Comparison of ENCODE assay signal across 10 cellular contexts in the genomic region with DNA sequence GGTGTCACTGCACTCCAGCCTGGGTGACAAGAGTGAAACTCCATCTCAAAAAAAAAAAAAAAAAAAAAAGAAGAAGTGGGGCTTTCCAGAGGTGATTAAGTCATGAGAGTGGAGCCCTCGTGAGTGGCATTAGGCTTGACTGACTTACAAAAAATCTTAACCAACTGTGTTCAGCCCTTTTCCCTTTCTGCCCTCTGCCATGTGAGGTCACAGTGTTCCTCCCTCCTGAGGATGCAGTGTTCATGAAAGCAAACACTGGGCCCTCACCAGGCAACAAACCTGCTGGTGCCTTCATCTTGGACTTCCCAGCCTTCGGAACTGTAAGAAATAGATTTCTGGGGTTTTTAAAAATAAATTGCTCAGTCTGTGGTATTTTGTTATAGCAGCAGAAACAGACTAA. TPM values are rescaled to one million over a fixed set of nuclear protein-coding genes. Genes with fewer than 3 reads are reported as not detected.
DNase-seq lines count a peak whose midpoint lies in the region; ATAC-seq and TF ChIP-seq lines count a peak whose summit lies in the region.
"Had no signal": no experiment of that assay in that cellular context is flagged by ENCODE, and none has a peak within 500 bp of the region (broad histone marks: within the 10 kb centered on the region; RNA-seq: fewer than 3 reads in every experiment).

No MANE protein-coding gene starts in this region.

- H3K9me3 Mint-ChIP-seq in CD14-positive monocyte (peaks cover 0 to 2% (median 0%) of the 10 kb centered on the region in 7 donors), type B pancreatic cell (no peaks in the 10 kb centered on the region)

- TF ChIP-seq CTCF in CD14-positive monocyte (IDR thresholded peaks at IDR 0.05) (no peak), NB4 (IDR thresholded peaks at IDR 0.05; ENCODE audit: low read depth, low read length) (no peak), type B pancreatic cell (conservative IDR thresholded peaks at IDR 0.05) (no peak)

- no peaks in the 10 kb centered on the region for H3K36me3 Mint-ChIP-seq in CD14-positive monocyte
- H3K36me3 Mint-ChIP-seq in type B pancreatic cell, result no peaks in the 10 kb centered on the region

- peak overlapping the region; percentile 89 to 97 (median 95) for H3K27ac Mint-ChIP-seq in CD14-positive monocyte
- no peak overlapping the region for H3K27ac Mint-ChIP-seq in type B pancreatic cell

- intact Hi-C loops in CD14-positive monocyte (cut with micrococcal nuclease), result loop anchor here in 1 of 2 donors (5.0 kb wide), 2 partner anchors 35 to 50 kb away; partner anchors contain the start of genes CCNYL1 and METTL21A

- no peak overlapping the region for H3K27ac ChIP-seq in effector memory CD4-positive, alpha-beta T cell (ENCODE audit: insufficient read depth, low read length, poor library complexity, severe bottlenecking)
- H3K27ac ChIP-seq: C4-2B, WERI-Rb-1 had no signal

- TF ChIP-seq POLR2A in NB4 (IDR thresholded peaks at IDR 0.05; ENCODE audit: extremely low read depth, insufficient read length), result no peak

- H3K27me3 Mint-ChIP-seq in CD14-positive monocyte (ENCODE audit: low read depth in 3 of 3) (peaks cover 0 to 2% (median 0%) of the 10 kb centered on the region in 3 donors), type B pancreatic cell (no peaks in the 10 kb centered on the region)

- no peaks in the 10 kb centered on the region for H3K9me3 ChIP-seq in effector memory CD4-positive, alpha-beta T cell (ENCODE audit: control insufficient read depth, low read length)

- no peaks in the 10 kb centered on the region for H3K36me3 ChIP-seq in effector memory CD4-positive, alpha-beta T cell (ENCODE audit: control insufficient read depth, insufficient read depth, low read length)
- H3K36me3 ChIP-seq: WERI-Rb-1 had no signal

- no peaks in the 10 kb centered on the region for H3K4me1 ChIP-seq in effector memory CD4-positive, alpha-beta T cell (ENCODE audit: control insufficient read depth, insufficient read depth, low read length, poor library complexity, severe bottlenecking)

- no peaks in the 10 kb centered on the region for H3K27me3 ChIP-seq in effector memory CD4-positive, alpha-beta T cell (replicated peaks; ENCODE audit: control insufficient read depth, insufficient read depth, low read length, poor library complexity, severe bottlenecking)

- no peak overlapping the region for H3K4me3 ChIP-seq in NB4 (ENCODE audit: low read depth, low read length)
- no peak overlapping the region for H3K4me3 ChIP-seq in effector memory CD4-positive, alpha-beta T cell (ENCODE audit: insufficient read depth, low read depth, low read length, poor library complexity, severe bottlenecking)

- peak; percentile 87 for DNase-seq in CD14-positive monocyte (ENCODE audit: low spot score)
- peak; percentile 21 for DNase-seq in NB4 (ENCODE audit: low read depth)
- no peak for DNase-seq in type B pancreatic cell (ENCODE audit: extremely low spot score, unreplicated experiment)
- no peak for DNase-seq in effector memory CD4-positive, alpha-beta T cell
- no peak for DNase-seq in DMS114 treated with DMSO at 0.1 percent for 48 hours (lab: John Stamatoyannopoulos, UW; ENCODE audit: unreplicated experiment)
- no peak for DNase-seq in stimulated activated naive CD4-positive, alpha-beta T cell (lab: John Stamatoyannopoulos, UW)
- DNase-seq: WERI-Rb-1 had no signal

- H3K4me3 Mint-ChIP-seq in CD14-positive monocyte, result no peak overlapping the region
- no peak overlapping the region for H3K4me3 Mint-ChIP-seq in type B pancreatic cell

- H3K4me1 Mint-ChIP-seq in CD14-positive monocyte (peaks cover 18% of the 10 kb centered on the region), type B pancreatic cell (ENCODE audit: unreplicated experiment) (peaks cover 11% of the 10 kb centered on the region)

- ATAC-seq in GM18909 (IDR thresholded peaks at IDR 0.05; ENCODE audit: poor library complexity, unreplicated experiment) (peak; percentile 98), HG02852 (IDR thresholded peaks at IDR 0.05; ENCODE audit: unreplicated experiment) (peak; percentile 83)

RNA-seq across cellular contexts. Expression of gene METTL21A, which starts 37.0 kb away (rescaled TPM):
- 10 to 100 TPM; 44.7 to 47.0 TPM for polyA plus RNA-seq in CD14-positive monocyte
- total RNA-seq in type B pancreatic cell (ENCODE audit: low replicate concordance), result 23.1 and 26.4 TPM in 2 replicates

RNA-seq across cellular contexts. Expression of gene CCNYL1, which starts 49.2 kb away (rescaled TPM):
- polyA plus RNA-seq in CD14-positive monocyte, result 1 to 10 TPM; 4.1 to 4.6 TPM
- total RNA-seq in type B pancreatic cell (ENCODE audit: low replicate concordance), result 20.8 and 30.7 TPM in 2 replicates

Comparison
In these comparisons a context has a peak if more than half of its experiments do, and no peak if none do; other contexts are left out.
1. DNase-seq: peak in CD14-positive monocyte (single experiment) and NB4 (single experiment); none in type B pancreatic cell (single experiment), effector memory CD4-positive, alpha-beta T cell (0 of 3), DMS114 treated with DMSO at 0.1 percent for 48 hours (single experiment) and stimulated activated naive CD4-positive, alpha-beta T cell (0 of 6).